Comparison of ENCODE assay signal across 2 cellular contexts in the genomic region with DNA sequence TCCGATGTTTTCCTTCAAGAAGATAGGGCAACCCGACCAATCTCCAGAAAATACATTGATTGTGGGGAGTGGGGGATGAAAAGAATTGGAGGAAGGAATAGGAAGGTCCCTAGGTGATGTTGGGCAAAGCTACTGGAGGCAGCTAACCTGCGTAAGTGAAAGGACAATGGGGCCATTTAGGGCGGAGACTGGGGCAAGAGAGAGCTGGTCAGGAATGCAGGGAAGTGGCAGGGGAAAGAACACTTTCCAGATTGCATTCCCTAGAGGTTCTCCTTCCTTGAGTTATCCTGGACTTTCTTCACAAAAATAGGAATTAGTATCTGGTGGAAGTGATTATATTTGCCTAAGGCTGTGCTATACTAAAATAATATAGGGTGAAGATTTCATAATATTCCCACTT.
TF ChIP-seq lines count a peak whose summit lies in the region.

No MANE protein-coding gene starts in this region.

TF ChIP-seq in SK-N-SH, 30 proteins besides CTCF, POLR2A, EP300 and RAD21 (continued from another document):
- TF ChIP-seq REST (IDR thresholded peaks at IDR 0.05; ENCODE audit: low read depth, low read length) (no peak), EZH2phosphoT487 (IDR thresholded peaks at IDR 0.05; ENCODE audit: borderline replicate concordance, low read depth) (no peak), IRF3 (IDR thresholded peaks at IDR 0.05; ENCODE audit: low read depth, low read length) (no peak), TAF1 (IDR thresholded peaks at IDR 0.05; ENCODE audit: borderline replicate concordance, low read depth, low read length) (no peak), ELF1 (IDR thresholded peaks at IDR 0.05) (no peak), GATA2 (CRISPR knock-in tag; IDR thresholded peaks at IDR 0.05) (no peak), MAX (IDR thresholded peaks at IDR 0.05; ENCODE audit: low read depth) (no peak), RXRA (IDR thresholded peaks at IDR 0.05; ENCODE audit: borderline replicate concordance, low read depth) (no peak), NRF1 (IDR thresholded peaks at IDR 0.05; ENCODE audit: low read depth, low read length) (no peak), TEAD4 (IDR thresholded peaks at IDR 0.05; ENCODE audit: borderline replicate concordance, insufficient read depth) (no peak), TCF12 (IDR thresholded peaks at IDR 0.05) (no peak), CHD2 (IDR thresholded peaks at IDR 0.05; ENCODE audit: low read length, partially characterized antibody) (no peak), NFIC (IDR thresholded peaks at IDR 0.05; ENCODE audit: borderline replicate concordance) (no peak), USF2 (IDR thresholded peaks at IDR 0.05; ENCODE audit: borderline replicate concordance, low read depth, low read length) (no peak), FOXM1 (IDR thresholded peaks at IDR 0.05; ENCODE audit: low read depth) (no peak), RCOR1 (IDR thresholded peaks at IDR 0.05; ENCODE audit: low read length) (no peak)
- TF ChIP-seq, protein P1, sequence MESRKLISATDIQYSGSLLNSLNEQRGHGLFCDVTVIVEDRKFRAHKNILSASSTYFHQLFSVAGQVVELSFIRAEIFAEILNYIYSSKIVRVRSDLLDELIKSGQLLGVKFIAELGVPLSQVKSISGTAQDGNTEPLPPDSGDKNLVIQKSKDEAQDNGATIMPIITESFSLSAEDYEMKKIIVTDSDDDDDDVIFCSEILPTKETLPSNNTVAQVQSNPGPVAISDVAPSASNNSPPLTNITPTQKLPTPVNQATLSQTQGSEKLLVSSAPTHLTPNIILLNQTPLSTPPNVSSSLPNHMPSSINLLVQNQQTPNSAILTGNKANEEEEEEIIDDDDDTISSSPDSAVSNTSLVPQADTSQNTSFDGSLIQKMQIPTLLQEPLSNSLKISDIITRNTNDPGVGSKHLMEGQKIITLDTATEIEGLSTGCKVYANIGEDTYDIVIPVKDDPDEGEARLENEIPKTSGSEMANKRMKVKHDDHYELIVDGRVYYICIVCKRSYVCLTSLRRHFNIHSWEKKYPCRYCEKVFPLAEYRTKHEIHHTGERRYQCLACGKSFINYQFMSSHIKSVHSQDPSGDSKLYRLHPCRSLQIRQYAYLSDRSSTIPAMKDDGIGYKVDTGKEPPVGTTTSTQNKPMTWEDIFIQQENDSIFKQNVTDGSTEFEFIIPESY (IDR thresholded peaks at IDR 0.05; ENCODE audit: borderline replicate concordance, low read depth) = no peak
TF ChIP-seq in SK-N-SH: peak in this region for 0.

TF ChIP-seq in SK-N-SH treated with all-trans-retinoic acid at 6 μM for 48 hours, 23 proteins besides CTCF, POLR2A, EP300 and RAD21:
- TF ChIP-seq, protein P2, sequence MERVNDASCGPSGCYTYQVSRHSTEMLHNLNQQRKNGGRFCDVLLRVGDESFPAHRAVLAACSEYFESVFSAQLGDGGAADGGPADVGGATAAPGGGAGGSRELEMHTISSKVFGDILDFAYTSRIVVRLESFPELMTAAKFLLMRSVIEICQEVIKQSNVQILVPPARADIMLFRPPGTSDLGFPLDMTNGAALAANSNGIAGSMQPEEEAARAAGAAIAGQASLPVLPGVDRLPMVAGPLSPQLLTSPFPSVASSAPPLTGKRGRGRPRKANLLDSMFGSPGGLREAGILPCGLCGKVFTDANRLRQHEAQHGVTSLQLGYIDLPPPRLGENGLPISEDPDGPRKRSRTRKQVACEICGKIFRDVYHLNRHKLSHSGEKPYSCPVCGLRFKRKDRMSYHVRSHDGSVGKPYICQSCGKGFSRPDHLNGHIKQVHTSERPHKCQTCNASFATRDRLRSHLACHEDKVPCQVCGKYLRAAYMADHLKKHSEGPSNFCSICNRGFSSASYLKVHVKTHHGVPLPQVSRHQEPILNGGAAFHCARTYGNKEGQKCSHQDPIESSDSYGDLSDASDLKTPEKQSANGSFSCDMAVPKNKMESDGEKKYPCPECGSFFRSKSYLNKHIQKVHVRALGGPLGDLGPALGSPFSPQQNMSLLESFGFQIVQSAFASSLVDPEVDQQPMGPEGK (CRISPR knock-in tag; IDR thresholded peaks at IDR 0.05; ENCODE audit: borderline replicate concordance) = no peak
- TF ChIP-seq GLIS3 (CRISPR knock-in tag; IDR thresholded peaks at IDR 0.05) (no peak), PPARA (CRISPR knock-in tag; IDR thresholded peaks at IDR 0.05; ENCODE audit: borderline replicate concordance) (no peak), ZC3H10 (CRISPR knock-in tag; IDR thresholded peaks at IDR 0.05) (no peak), BACH2 (CRISPR knock-in tag; IDR thresholded peaks at IDR 0.05; ENCODE audit: borderline replicate concordance) (no peak), SNAI2 (CRISPR knock-in tag; IDR thresholded peaks at IDR 0.05) (no peak), ZFP30 (CRISPR knock-in tag; IDR thresholded peaks at IDR 0.05) (no peak), POU6F1 (CRISPR knock-in tag; IDR thresholded peaks at IDR 0.05; ENCODE audit: borderline replicate concordance, low read depth) (no peak), OSR1 (CRISPR knock-in tag; IDR thresholded peaks at IDR 0.05) (no peak), ARNTL (CRISPR knock-in tag; IDR thresholded peaks at IDR 0.05; ENCODE audit: borderline replicate concordance, low read depth) (no peak), CSDC2 (CRISPR knock-in tag; IDR thresholded peaks at IDR 0.05) (no peak), TCF4 (CRISPR knock-in tag; IDR thresholded peaks at IDR 0.05; ENCODE audit: borderline replicate concordance) (no peak), CREB5 (CRISPR knock-in tag; IDR thresholded peaks at IDR 0.05; ENCODE audit: low read depth) (no peak), TOX (CRISPR knock-in tag; IDR thresholded peaks at IDR 0.05; ENCODE audit: borderline replicate concordance) (no peak), TSHZ2 (CRISPR knock-in tag; IDR thresholded peaks at IDR 0.05) (no peak), ZNF8 (CRISPR knock-in tag; IDR thresholded peaks at IDR 0.05) (no peak)
- TF ChIP-seq, protein P3, sequence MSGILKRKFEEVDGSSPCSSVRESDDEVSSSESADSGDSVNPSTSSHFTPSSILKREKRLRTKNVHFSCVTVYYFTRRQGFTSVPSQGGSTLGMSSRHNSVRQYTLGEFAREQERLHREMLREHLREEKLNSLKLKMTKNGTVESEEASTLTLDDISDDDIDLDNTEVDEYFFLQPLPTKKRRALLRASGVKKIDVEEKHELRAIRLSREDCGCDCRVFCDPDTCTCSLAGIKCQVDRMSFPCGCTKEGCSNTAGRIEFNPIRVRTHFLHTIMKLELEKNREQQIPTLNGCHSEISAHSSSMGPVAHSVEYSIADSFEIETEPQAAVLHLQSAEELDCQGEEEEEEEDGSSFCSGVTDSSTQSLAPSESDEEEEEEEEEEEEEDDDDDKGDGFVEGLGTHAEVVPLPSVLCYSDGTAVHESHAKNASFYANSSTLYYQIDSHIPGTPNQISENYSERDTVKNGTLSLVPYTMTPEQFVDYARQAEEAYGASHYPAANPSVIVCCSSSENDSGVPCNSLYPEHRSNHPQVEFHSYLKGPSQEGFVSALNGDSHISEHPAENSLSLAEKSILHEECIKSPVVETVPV (CRISPR knock-in tag; IDR thresholded peaks at IDR 0.05) = no peak
